ENCODE assay signal across 8 cellular contexts in genomic region chr9:128072144-128073021, GRCh38. TPM values are rescaled to one million over a fixed set of nuclear protein-coding genes. Genes with fewer than 3 reads are reported as not detected.
DNase-seq lines count a peak whose midpoint lies in the region; ATAC-seq and TF ChIP-seq lines count a peak whose summit lies in the region.

No MANE protein-coding gene starts in this region.

- H3K27me3 Mint-ChIP-seq in memory B cell = no peaks in the 10 kb centered on the region

- intact Hi-C loops in dorsolateral prefrontal cortex (cut with DNase I) = no loop called here

- H3K4me3 ChIP-seq in dorsolateral prefrontal cortex = peak overlapping the region in 20 of 59 donors; percentile 0 to 38 (median 18)
- H3K4me3 ChIP-seq in WERI-Rb-1 (ENCODE audit: low read depth, low read length) = no peak overlapping the region

- ATAC-seq in memory B cell (ENCODE audit: low read depth) = peak; percentile 7

- H3K36me3 Mint-ChIP-seq in memory B cell = no peaks in the 10 kb centered on the region

- TF ChIP-seq CTCF in dorsolateral prefrontal cortex (IDR thresholded peaks at IDR 0.05 in 54 of 56, conservative IDR thresholded peaks at IDR 0.05 in 2 of 56; ENCODE audit: low read depth in 1 of 56, partially characterized antibody in 56 of 56) (no peak), WERI-Rb-1 (IDR thresholded peaks at IDR 0.05; ENCODE audit: low read depth, low read length) (no peak)

- peak overlapping the region; percentile 87 for H3K27ac Mint-ChIP-seq in memory B cell

- no peaks in the 10 kb centered on the region for H3K9me3 ChIP-seq in WERI-Rb-1 (ENCODE audit: severe bottlenecking)

- peak overlapping the region; percentile 52 for H3K4me3 Mint-ChIP-seq in memory B cell

- H3K36me3 ChIP-seq in WERI-Rb-1 = peaks cover 19% of the 10 kb centered on the region

- peaks cover 27% of the 10 kb centered on the region for H3K4me1 Mint-ChIP-seq in memory B cell

- H3K27ac ChIP-seq in dorsolateral prefrontal cortex (peak overlapping the region; percentile 31 to 100 (median 82)), WERI-Rb-1 (no peak overlapping the region)

- no peaks in the 10 kb centered on the region for H3K27me3 ChIP-seq in dorsolateral prefrontal cortex
- H3K27me3 ChIP-seq in WERI-Rb-1 (ENCODE audit: insufficient read depth, low read depth, severe bottlenecking) = no peaks in the 10 kb centered on the region

- DNase-seq in GM03348 (ENCODE audit: low spot score) (peak; percentile 29), NCI-H2081 (lab: John Stamatoyannopoulos, UW) (peak; percentile 53 to 60), dorsolateral prefrontal cortex (peak in 7 of 10 donors; percentile 25 to 77 (median 66)), memory B cell (ENCODE audit: low spot score in 2 of 2) (peak; percentile 47 to 59), WERI-Rb-1 (no peak), NCI-H1694 treated with DMSO at 0.1 percent for 48 hours (lab: John Stamatoyannopoulos, UW) (no peak)
- peak; percentile 68 for DNase-seq in activated CD4-positive, alpha-beta T cell treated with anti-CD3 and anti-CD28 coated beads for 48 hours
- DNase-seq in stimulated activated CD8-positive, alpha-beta memory T cell treated with anti-CD3 and anti-CD28 coated beads, Interleukin-4, amount 100 ng/mL, for 24 hours (ENCODE audit: low read depth) = peak; percentile 38

- H3K9me3 Mint-ChIP-seq in memory B cell = no peaks in the 10 kb centered on the region

RNA-seq across cellular contexts. Expression of gene SLC25A25, which starts 4.4 kb away (rescaled TPM):
- 10 to 100 TPM; 17.8 to 66.6 (median 35.3) TPM for total RNA-seq in dorsolateral prefrontal cortex

RNA-seq across cellular contexts. Expression of gene NAIF1, which starts 5.3 kb away (rescaled TPM):
- total RNA-seq in dorsolateral prefrontal cortex = 10 to 100 TPM in 17 of 120 experiments, 1 to 10 TPM in 103; 3.4 to 14.7 (median 7.2) TPM

RNA-seq across cellular contexts. Expression of gene PTGES2, which starts 55.1 kb away (rescaled TPM):
- 100 to 1,000 TPM in 43 of 120 experiments, 10 to 100 TPM in 77; 59.1 to 132 (median 93.5) TPM for total RNA-seq in dorsolateral prefrontal cortex

Comparison
In these comparisons a context has a peak if more than half of its experiments do, and no peak if none do; other contexts are left out.
1. DNase-seq: peak in GM03348 (single experiment), NCI-H2081 (2 of 2), activated CD4-positive, alpha-beta T cell treated with anti-CD3 and anti-CD28 coated beads for 48 hours (single experiment), dorsolateral prefrontal cortex (7 of 10), memory B cell (2 of 2) and stimulated activated CD8-positive, alpha-beta memory T cell treated with anti-CD3 and anti-CD28 coated beads, Interleukin-4, amount 100 ng/mL, for 24 hours (single experiment); none in WERI-Rb-1 (single experiment) and NCI-H1694 treated with DMSO at 0.1 percent for 48 hours (single experiment).